Comparison of ENCODE assay signal across 33 cellular contexts in genomic region chr9:113148377-113148715, GRCh38.
"Had no signal": no experiment of that assay in that cellular context is flagged by ENCODE, and none has a peak within 500 bp of the region (broad histone marks: within the 10 kb centered on the region; RNA-seq: fewer than 3 reads in every experiment).

No MANE protein-coding gene starts in this region.

- DNase-seq: activated B cell treated with CpG ODN at 0.5 μM for 24 hours; activated CD4-positive, alpha-beta memory T cell treated with anti-CD3 and anti-CD28 coated beads for 36 hours; activated CD4-positive, alpha-beta T cell treated with anti-CD3 and anti-CD28 coated beads, Interleukin-2, amount 10 ng/mL, durations not matched to agents 24 days and 14 days; activated CD8-positive, alpha-beta T cell treated with anti-CD3 and anti-CD28 coated beads, Interleukin-2, amount 10 ng/mL, durations not matched to agents 7 days and 5 days; activated effector memory CD4-positive, alpha-beta T cell treated with Interleukin-2 at 50 U/mL for 16 hours; activated gamma-delta T cell treated with Interleukin-2 at 50 U/mL for 16 hours; activated naive CD4-positive, alpha-beta T cell treated with anti-CD3 and anti-CD28 coated beads, Interleukin-2, amount 50 U/mL, for 16 hours; activated naive CD4-positive, alpha-beta T cell treated with Interleukin-2 at 50 U/mL for 16 hours; activated T-cell treated with anti-CD3 and anti-CD28 coated beads, Interleukin-2, amount 50 U/mL, for 4 hours; amniotic stem cell; central memory CD4-positive, alpha-beta T cell; cerebellar nuclear complex; colonic mucosa; dermis blood vessel endothelial cell; effector CD8-positive, alpha-beta T cell; esophagus squamous epithelium; foreskin melanocyte; T-helper 1 cell; T-helper 17 cell; T1000; WERI-Rb-1 had no signal

- H3K4me3 ChIP-seq: ascending aorta, breast epithelium, cardiac muscle cell, colonic mucosa, esophagus squamous epithelium, gastroesophageal sphincter had no signal

- H3K27ac Mint-ChIP-seq: activated B cell treated with CpG ODN at 0.5 μM for 24 hours; activated CD4-positive, alpha-beta memory T cell treated with anti-CD3 and anti-CD28 coated beads for 36 hours; activated CD4-positive, alpha-beta T cell treated with anti-CD3 and anti-CD28 coated beads, Interleukin-2, amount 10 ng/mL, durations not matched to agents 24 days and 14 days; activated CD8-positive, alpha-beta T cell treated with anti-CD3 and anti-CD28 coated beads, Interleukin-2, amount 10 ng/mL, durations not matched to agents 7 days and 5 days; activated naive CD8-positive, alpha-beta T cell; activated T-helper 17 cell treated with anti-CD3 and anti-CD28 coated beads, Interleukin-2, amount 50 U/mL, for 72 hours; brain; T-helper 17 cell; T-helper 2 cell treated with Interferon-gamma antibody and Interleukin-4, amounts not matched to agents 5 μg/mL and 100 μg/mL, for 36 hours had no signal

- H3K36me3 ChIP-seq: ascending aorta, breast epithelium, cardiac muscle cell, colonic mucosa, esophagus squamous epithelium, gastroesophageal sphincter, WERI-Rb-1 had no signal

- H3K9me3 Mint-ChIP-seq: activated B cell treated with CpG ODN at 0.5 μM for 24 hours; activated CD4-positive, alpha-beta memory T cell treated with anti-CD3 and anti-CD28 coated beads for 36 hours; activated CD4-positive, alpha-beta T cell treated with anti-CD3 and anti-CD28 coated beads, Interleukin-2, amount 10 ng/mL, durations not matched to agents 24 days and 14 days; activated T-cell treated with anti-CD3 and anti-CD28 coated beads, Interleukin-2, amount 50 U/mL, for 4 hours; activated T-helper 17 cell treated with anti-CD3 and anti-CD28 coated beads, Interleukin-2, amount 50 U/mL, for 72 hours; T-helper 2 cell treated with Interferon-gamma antibody and Interleukin-4, amounts not matched to agents 5 μg/mL and 100 μg/mL, for 36 hours had no signal

- FAIRE-seq: endometrium, endothelial cell of umbilical vein had no signal

- H3K27ac ChIP-seq: ascending aorta, breast epithelium, cardiac muscle cell, colonic mucosa, epithelial cell of prostate, gastroesophageal sphincter, WERI-Rb-1 had no signal

- H3K4me1 ChIP-seq: colonic mucosa had no signal

- H3K36me3 Mint-ChIP-seq: activated CD4-positive, alpha-beta memory T cell treated with anti-CD3 and anti-CD28 coated beads for 36 hours; activated naive CD8-positive, alpha-beta T cell; brain had no signal

- H3K9me3 ChIP-seq: ascending aorta, breast epithelium, colonic mucosa, esophagus squamous epithelium, gastroesophageal sphincter had no signal

- H3K4me3 Mint-ChIP-seq: activated B cell treated with CpG ODN at 0.5 μM for 24 hours; activated CD4-positive, alpha-beta memory T cell treated with anti-CD3 and anti-CD28 coated beads for 36 hours; activated CD4-positive, alpha-beta T cell treated with anti-CD3 and anti-CD28 coated beads, Interleukin-2, amount 10 ng/mL, durations not matched to agents 24 days and 14 days; activated CD8-positive, alpha-beta T cell treated with anti-CD3 and anti-CD28 coated beads, Interleukin-2, amount 10 ng/mL, durations not matched to agents 7 days and 5 days; activated naive CD8-positive, alpha-beta T cell; activated T-cell treated with anti-CD3 and anti-CD28 coated beads, Interleukin-2, amount 50 U/mL, for 4 hours; activated T-helper 17 cell treated with anti-CD3 and anti-CD28 coated beads, Interleukin-2, amount 50 U/mL, for 72 hours; T-helper 17 cell; T-helper 2 cell treated with Interferon-gamma antibody and Interleukin-4, amounts not matched to agents 5 μg/mL and 100 μg/mL, for 36 hours had no signal

- H3K27me3 ChIP-seq: ascending aorta, breast epithelium, colonic mucosa had no signal

- ATAC-seq: activated CD4-positive, CD25-positive, alpha-beta regulatory T cell treated with anti-CD3 and anti-CD28 coated beads, Interleukin-2, amount 50 U/mL, for 24 hours; activated CD8-positive, alpha-beta T cell treated with anti-CD3 and anti-CD28 coated beads, Interleukin-2, amount 10 ng/mL, durations not matched to agents 7 days and 5 days; activated T-cell treated with anti-CD3 and anti-CD28 coated beads, Interleukin-2, amount 50 U/mL, for 4 hours; activated T-helper 17 cell treated with anti-CD3 and anti-CD28 coated beads, Interleukin-2, amount 50 U/mL, for 72 hours; gastroesophageal sphincter; T-helper 17 cell had no signal
